ENCODE assay signal across 8 cellular contexts in the genomic region with DNA sequence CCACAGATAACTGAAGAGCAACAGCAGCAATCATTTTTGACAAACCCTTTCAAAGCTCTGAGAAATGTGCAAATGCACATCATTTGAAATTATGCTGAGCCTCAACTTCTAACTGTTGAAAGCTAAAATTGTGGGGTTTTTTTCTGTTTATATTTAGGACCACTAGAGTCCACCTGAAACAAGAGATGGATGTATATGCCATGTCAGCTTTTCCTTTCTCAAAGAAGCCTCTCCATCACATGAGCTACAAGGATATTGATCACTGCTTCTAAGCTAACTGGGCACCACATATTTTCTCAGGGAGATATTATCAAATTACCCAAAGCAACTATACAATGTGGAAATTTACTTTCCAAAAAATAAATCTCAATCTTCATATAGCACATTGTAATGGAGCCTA.
"Had no signal": no experiment of that assay in that cellular context is flagged by ENCODE, and none has a peak within 500 bp of the region (broad histone marks: within the 10 kb centered on the region; RNA-seq: fewer than 3 reads in every experiment).

No MANE protein-coding gene starts in this region.

- H3K4me3 ChIP-seq: GM12878 had no signal

- ATAC-seq: GM12878 had no signal

- FAIRE-seq: G401.6, GM12878, GM12891, GM12892, GM18507, GM19239 had no signal

- DNase-seq: GDM1, GF-D8 had no signal
